In the genomic region with DNA sequence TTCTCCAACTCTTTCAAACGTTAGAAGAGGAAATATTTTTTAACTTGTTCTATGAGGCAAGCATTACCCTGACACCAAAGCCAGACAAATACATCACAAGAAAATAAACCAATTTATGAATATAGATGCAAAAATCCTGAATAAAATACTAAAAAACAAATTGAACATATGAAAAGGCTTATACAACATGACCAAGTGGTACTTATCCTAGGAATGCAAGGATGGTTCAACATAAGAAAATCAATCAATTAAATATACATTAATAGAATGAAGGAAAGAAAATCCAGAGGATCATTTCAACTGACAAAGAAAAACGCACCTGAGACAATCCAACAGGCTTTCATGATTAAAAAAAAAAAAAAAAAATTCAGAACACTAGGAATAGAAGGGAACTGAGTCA, we compare ENCODE assay signal across 11 cellular contexts.
"Had no signal": no experiment of that assay in that cellular context is flagged by ENCODE, and none has a peak within 500 bp of the region (broad histone marks: within the 10 kb centered on the region; RNA-seq: fewer than 3 reads in every experiment).

No MANE protein-coding gene starts in this region.

- H3K9ac ChIP-seq: GM23248 had no signal

- FAIRE-seq: H1, H54 had no signal

- H3K4me2 ChIP-seq: GM23338 had no signal

- H3K27ac ChIP-seq: GM23248 had no signal

- H2AFZ ChIP-seq: GM23248, GM23338 had no signal

- H3K4me1 Mint-ChIP-seq: GM23338, H9 had no signal

- H3K4me1 ChIP-seq: HAP-1 had no signal

- H3K4me3 Mint-ChIP-seq: GM23338, H9, HFFc6 had no signal

- H3K27ac Mint-ChIP-seq: GM23338, H9, HFFc6 had no signal

- DNase-seq: GM23248, GOT3, H7, H9, HCEC 1CT, HFFc6 had no signal

- H3K4me3 ChIP-seq: GM23248, GM23338, HAP-1 had no signal

- ATAC-seq: GM23338, HCT116 had no signal
